8 cellular contexts compared by ENCODE assay signal in genomic region chr19:10195199-10195519, GRCh38. TPM values are rescaled to one million over a fixed set of nuclear protein-coding genes. Genes with fewer than 3 reads are reported as not detected.
DNase-seq lines count a peak whose midpoint lies in the region; ATAC-seq and TF ChIP-seq lines count a peak whose summit lies in the region.

No MANE protein-coding gene starts in this region.

- H3K27me3 ChIP-seq in right atrium auricular region (no peaks in the 10 kb centered on the region), lower lobe of right lung (ENCODE audit: low read depth) (no peaks in the 10 kb centered on the region), vagina (no peaks in the 10 kb centered on the region)

- H3K27ac ChIP-seq in right atrium auricular region: peak overlapping the region; percentile 85 to 93
- H3K27ac ChIP-seq in lower lobe of right lung: peak overlapping the region; percentile 84
- H3K27ac ChIP-seq in vagina: peak overlapping the region; percentile 83

- peaks cover 24% of the 10 kb centered on the region for H3K4me1 Mint-ChIP-seq in activated naive CD8-positive, alpha-beta T cell (ENCODE audit: low read depth)

- peaks cover 5% of the 10 kb centered on the region for H3K36me3 Mint-ChIP-seq in activated naive CD8-positive, alpha-beta T cell

- H3K36me3 ChIP-seq in right atrium auricular region: no peaks in the 10 kb centered on the region
- H3K36me3 ChIP-seq in lower lobe of right lung: no peaks in the 10 kb centered on the region
- no peaks in the 10 kb centered on the region for H3K36me3 ChIP-seq in vagina

- TF ChIP-seq CTCF in right atrium auricular region (IDR thresholded peaks at IDR 0.05) (no peak), lower lobe of right lung (IDR thresholded peaks at IDR 0.05) (no peak), vagina (IDR thresholded peaks at IDR 0.05) (no peak)

- no peaks in the 10 kb centered on the region for H3K9me3 ChIP-seq in right atrium auricular region
- no peaks in the 10 kb centered on the region for H3K9me3 ChIP-seq in lower lobe of right lung
- H3K9me3 ChIP-seq in vagina: no peaks in the 10 kb centered on the region

- TF ChIP-seq POLR2A in vagina (IDR thresholded peaks at IDR 0.05): no peak

- ATAC-seq in left cardiac atrium (no peak), lower lobe of right lung (no peak)

- H3K9me3 Mint-ChIP-seq in activated naive CD8-positive, alpha-beta T cell (ENCODE audit: low read depth): no peaks in the 10 kb centered on the region

- intact Hi-C loops in left cardiac atrium (cut with DNase I) (loop anchor here in 1 of 2 donors (10.0 kb wide), 1 partner anchor 50 kb away; no protein-coding TSS in a partner anchor), lower lobe of right lung (cut with DNase I) (no loop called here), vagina (cut with DNase I) (no loop called here)

- DNase-seq in right atrium auricular region (ENCODE audit: low spot score): no peak
- DNase-seq in left cardiac atrium: no peak
- DNase-seq in lower lobe of right lung: no peak
- no peak for DNase-seq in vagina (ENCODE audit: extremely low spot score in 2 of 2)
- no peak for DNase-seq in NOMO-1 (lab: John Stamatoyannopoulos, UW; ENCODE audit: unreplicated experiment in 2 of 2)
- DNase-seq in AG08395 (ENCODE audit: low spot score): no peak
- no peak for DNase-seq in HCEC 1CT

- peaks cover 0 to 33% of the 10 kb centered on the region in 2 donors for H3K4me1 ChIP-seq in right atrium auricular region
- H3K4me1 ChIP-seq in lower lobe of right lung: peaks cover 34% of the 10 kb centered on the region
- H3K4me1 ChIP-seq in vagina: peaks cover 27% of the 10 kb centered on the region

- peak overlapping the region; percentile 78 to 85 for H3K4me3 ChIP-seq in right atrium auricular region
- peak overlapping the region; percentile 96 for H3K4me3 ChIP-seq in lower lobe of right lung
- peak overlapping the region; percentile 57 to 89 for H3K4me3 ChIP-seq in vagina

- no peaks in the 10 kb centered on the region for H3K27me3 Mint-ChIP-seq in activated naive CD8-positive, alpha-beta T cell

- H3K4me3 Mint-ChIP-seq in activated naive CD8-positive, alpha-beta T cell: peak overlapping the region; percentile 88

- peak overlapping the region; percentile 95 for H3K27ac Mint-ChIP-seq in activated naive CD8-positive, alpha-beta T cell

RNA-seq across cellular contexts. Expression of gene DNMT1, which starts 0.4 kb away (rescaled TPM):
- total RNA-seq in right atrium auricular region (10 to 100 TPM; 17.2 to 27.7 TPM), left cardiac atrium (10 to 100 TPM; 32.7 to 34.9 TPM), lower lobe of right lung (65.5 TPM), vagina (36.8 TPM)

RNA-seq across cellular contexts. Expression of gene S1PR2, which starts 36.0 kb away (rescaled TPM):
- total RNA-seq in right atrium auricular region (10 to 100 TPM in 1 of 2 donors, 1 to 10 TPM in 1; 4.3 to 14.7 TPM), left cardiac atrium (10 to 100 TPM in 1 of 2 donors, 1 to 10 TPM in 1; 7.9 to 13.6 TPM), lower lobe of right lung (15.4 TPM), vagina (28.2 TPM)

RNA-seq across cellular contexts. Expression of gene MRPL4, which starts 56.9 kb away (rescaled TPM):
- total RNA-seq in right atrium auricular region: 10 to 100 TPM; 75.9 to 86.3 TPM
- total RNA-seq in left cardiac atrium: 10 to 100 TPM; 60.2 to 68.5 TPM
- 40.3 TPM for total RNA-seq in lower lobe of right lung
- total RNA-seq in vagina: 55.0 TPM
